In the genomic region with DNA sequence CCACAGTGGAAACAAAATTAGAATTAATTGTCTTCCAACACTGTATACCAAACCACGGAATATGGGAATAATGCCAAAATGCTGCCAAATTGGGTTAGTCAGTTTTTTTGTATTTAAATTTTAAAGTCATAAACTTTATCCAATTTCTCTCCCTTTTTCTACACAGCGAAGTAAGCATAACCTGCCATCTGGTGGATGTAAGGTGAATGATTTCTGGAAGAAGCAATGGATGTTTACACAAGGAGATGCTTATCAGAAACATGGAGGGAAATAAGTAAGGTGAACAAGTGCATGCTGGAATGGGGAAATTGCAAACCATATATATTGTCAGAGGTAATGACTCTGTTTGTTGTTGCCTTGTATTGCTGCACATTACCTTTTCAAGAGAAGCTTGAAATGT, we compare ENCODE assay signal across 11 cellular contexts.
DNase-seq lines count a peak whose midpoint lies in the region; ATAC-seq lines count a peak whose summit lies in the region.
"Had no signal": no experiment of that assay in that cellular context is flagged by ENCODE, and none has a peak within 500 bp of the region (broad histone marks: within the 10 kb centered on the region; RNA-seq: fewer than 3 reads in every experiment).

No MANE protein-coding gene starts in this region.

- ATAC-seq in HG03565 (IDR thresholded peaks at IDR 0.05; ENCODE audit: unreplicated experiment) (no peak), HG03095 (IDR thresholded peaks at IDR 0.05; ENCODE audit: unreplicated experiment) (no peak), HG02763 (IDR thresholded peaks at IDR 0.05; ENCODE audit: unreplicated experiment) (no peak)
- ATAC-seq: sciatic nerve; stimulated activated naive B cell treated with anti-CD40 and anti-IgM and Interleukin-4, amounts not matched to agents 10 μg/mL and 1 μg/mL and 100 μg/mL, for 72 hours had no signal

- DNase-seq in SKM-1 treated with dmso at 0.1 percent for 144 hours (lab: John Stamatoyannopoulos, UW; ENCODE audit: unreplicated experiment): peak; percentile 12
- DNase-seq in SKM-1 (lab: John Stamatoyannopoulos, UW; ENCODE audit: unreplicated experiment): no peak
- DNase-seq in NCI-H2171 treated with DMSO at 0.1 percent for 48 hours (lab: John Stamatoyannopoulos, UW): peak; percentile 38
- peak; percentile 1 for DNase-seq in cerebellum (ENCODE audit: low spot score)
- DNase-seq in superior temporal gyrus (ENCODE audit: extremely low spot score): peak; percentile 23
- DNase-seq: hypothalamus; stimulated activated naive B cell treated with anti-CD40 and anti-IgM and Interleukin-4, amounts not matched to agents 10 μg/mL and 1 μg/mL and 100 μg/mL, for 72 hours had no signal
